Comparison of ENCODE assay signal across 7 cellular contexts in genomic region chr3:41293169-41293681, GRCh38.
"Had no signal": no experiment of that assay in that cellular context is flagged by ENCODE, and none has a peak within 500 bp of the region (broad histone marks: within the 10 kb centered on the region; RNA-seq: fewer than 3 reads in every experiment).

No MANE protein-coding gene starts in this region.

- H3K4me3 ChIP-seq: GM23338, K562 had no signal

- ATAC-seq: GM23338, K562 had no signal

- H2AFZ ChIP-seq: GM23338 had no signal

- H3K4me2 ChIP-seq: GM23338 had no signal

- FAIRE-seq: H1, H54, K562 had no signal

- DNase-seq: H9, HCEC 1CT, IMR-90 had no signal
